8 cellular contexts compared by ENCODE assay signal in genomic region chr7:130758429-130759056, GRCh38. TPM values are rescaled to one million over a fixed set of nuclear protein-coding genes. Genes with fewer than 3 reads are reported as not detected.
DNase-seq lines count a peak whose midpoint lies in the region; ATAC-seq and TF ChIP-seq lines count a peak whose summit lies in the region.

No MANE protein-coding gene starts in this region.

- ATAC-seq in HG03175 (IDR thresholded peaks at IDR 0.05; ENCODE audit: unreplicated experiment) (no peak), GM21367 (IDR thresholded peaks at IDR 0.05; ENCODE audit: unreplicated experiment) (no peak)

- no peak overlapping the region for H3K9ac ChIP-seq in liver (ENCODE audit: low read depth in 1 of 2, low read length in 2 of 2)

- TF ChIP-seq RAD21 in liver (IDR thresholded peaks at IDR 0.05) = peak; percentile 76 to 80

- no peaks in the 10 kb centered on the region for H3K9me3 ChIP-seq in liver (ENCODE audit: control insufficient read depth in 4 of 4, low read length in 3 of 4)

- H3K36me3 ChIP-seq in brain microvascular endothelial cell (replicated peaks) (no peaks in the 10 kb centered on the region), liver (ENCODE audit: control insufficient read depth in 4 of 4, insufficient read depth in 3 of 4, low read depth in 1 of 4, low read length in 3 of 4) (no peaks in the 10 kb centered on the region)

- CTCF ChIA-PET in AG04449 (lab: Yijun Ruan, JAX) = interaction anchor here (0.6 to 4.7 kb wide), 37 partner anchors 9 to 747 kb away, joined by 3 to 79 read pairs (median 4); partner anchors contain the start of gene KLHDC10

- POLR2A ChIA-PET in AG04449 (lab: Yijun Ruan, JAX) = no interaction called here

- TF ChIP-seq CTCF in AG04449 (IDR thresholded peaks at IDR 0.05; ENCODE audit: insufficient read depth, low read length, missing control alignments) (peak; percentile 32), GM13977 (IDR thresholded peaks at IDR 0.05; ENCODE audit: extremely low read depth, insufficient read depth, missing control alignments) (peak; percentile 62), brain microvascular endothelial cell (IDR thresholded peaks at IDR 0.05; ENCODE audit: low read depth, low read length, missing control alignments) (peak; percentile 41), liver (IDR thresholded peaks at IDR 0.05; ENCODE audit: low read depth, low read length, missing input control) (peak; percentile 51)

- H3K27me3 ChIP-seq in brain microvascular endothelial cell (replicated peaks) = peaks cover 1% of the 10 kb centered on the region
- peaks cover 0 to 3% (median 0%) of the 10 kb centered on the region in 4 donors for H3K27me3 ChIP-seq in liver (ENCODE audit: control insufficient read depth in 4 of 4, insufficient read depth in 4 of 4, low read length in 3 of 4)

- peak; percentile 14 for DNase-seq in AG04449 (ENCODE audit: low read depth, low spot score)
- peak; percentile 48 for DNase-seq in GM13977 (ENCODE audit: low spot score)
- DNase-seq in NCI-H2227 (lab: John Stamatoyannopoulos, UW; ENCODE audit: unreplicated experiment) = peak; percentile 65
- no peak for DNase-seq in brain microvascular endothelial cell
- no peak for DNase-seq in KG1 (lab: John Stamatoyannopoulos, UW)

- H3K27ac ChIP-seq in brain microvascular endothelial cell = no peak overlapping the region
- no peak overlapping the region for H3K27ac ChIP-seq in liver (ENCODE audit: low read depth in 1 of 2, low read length in 2 of 2)

- under 1% methylated on average over 2 of the region's 2 CpGs for WGBS in liver

- H3K4me1 ChIP-seq in liver (ENCODE audit: control insufficient read depth in 4 of 4, insufficient read depth in 4 of 4, low read length in 3 of 4) = no peaks in the 10 kb centered on the region

- H3K4me3 ChIP-seq in AG04449 (ENCODE audit: low read depth, low read length) = no peak overlapping the region
- H3K4me3 ChIP-seq in brain microvascular endothelial cell (ENCODE audit: low read depth, low read length) = no peak overlapping the region
- H3K4me3 ChIP-seq in liver (ENCODE audit: low read depth in 1 of 3, low read length in 3 of 3) = no peak overlapping the region

- in situ Hi-C loops in GM13977 (cut with MboI; ENCODE audit: low pct_unique_long_range_greater_than_20kb, low sequenced_read_pairs, unreplicated experiment) = loop anchor here (10.0 kb wide), 1 partner anchor 694 kb away; no protein-coding TSS in a partner anchor
- in situ Hi-C loops in brain microvascular endothelial cell (cut with HindIII; ENCODE audit: low pct_ligation_motif_present, low sequenced_read_pairs) = no loop called here

TF ChIP-seq in liver, 16 proteins besides CTCF, POLR2A, EP300 and RAD21:
- TF ChIP-seq SP1 (IDR thresholded peaks at IDR 0.05) (no peak), TAF1 (conservative IDR thresholded peaks at IDR 0.05) (no peak), FOXA1 (IDR thresholded peaks at IDR 0.05) (no peak), HNF4A (conservative IDR thresholded peaks at IDR 0.05) (no peak), MAX (IDR thresholded peaks at IDR 0.05) (no peak), YY1 (IDR thresholded peaks at IDR 0.05) (no peak), GABPA (IDR thresholded peaks at IDR 0.05 in 1 of 2, conservative IDR thresholded peaks at IDR 0.05 in 1 of 2) (no peak), JUND (IDR thresholded peaks at IDR 0.05) (no peak), REST (IDR thresholded peaks at IDR 0.05) (no peak), ATF3 (IDR thresholded peaks at IDR 0.05) (no peak), ZBTB33 (IDR thresholded peaks at IDR 0.05) (no peak)

RNA-seq across cellular contexts. Expression of gene KLF14, which starts 24.5 kb away (rescaled TPM):
- total RNA-seq in liver = under 1 TPM; 0.05 to 0.08 TPM
- not detected for polyA plus RNA-seq in liver

Comparison
In these comparisons a context has a peak if more than half of its experiments do, and no peak if none do; other contexts are left out.
1. DNase-seq: peak in AG04449 (single experiment), GM13977 (single experiment) and NCI-H2227 (single experiment); none in brain microvascular endothelial cell (single experiment) and KG1 (single experiment).
2. Peak in every context shown above with its lines, with median percentiles within 50 percentile points of each other: CTCF ChIP-seq.